In the genomic region with DNA sequence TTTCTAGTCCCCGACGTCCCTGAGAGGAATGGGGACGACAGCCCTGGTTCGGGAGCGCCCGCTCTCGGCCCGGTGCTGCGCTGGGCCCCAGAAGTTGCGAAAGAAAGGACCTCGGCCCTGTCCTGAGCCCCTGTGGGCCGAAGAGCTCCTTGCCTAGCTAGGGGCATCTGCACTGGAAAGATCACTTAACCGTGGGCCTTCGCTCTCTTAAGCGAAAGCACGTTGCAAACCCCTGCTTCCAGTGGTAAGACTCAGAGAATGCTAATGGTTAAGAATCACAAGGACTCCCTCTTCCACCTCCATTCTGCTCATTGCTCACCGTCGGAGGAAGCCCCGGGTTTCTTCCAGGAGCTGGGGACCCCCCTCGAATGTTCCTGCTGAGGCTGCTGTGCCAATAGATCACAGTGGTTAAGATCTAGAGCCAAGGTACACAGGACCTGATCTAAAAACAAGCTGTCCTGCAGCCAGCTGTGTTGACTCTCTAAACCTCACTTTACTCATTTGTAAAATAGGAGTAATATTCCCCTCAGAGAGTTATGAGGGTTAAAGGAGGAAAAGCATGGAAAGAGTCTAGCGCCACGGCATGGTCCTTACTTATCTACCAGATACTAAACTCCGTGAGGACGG, we compare ENCODE assay signal across 8 cellular contexts. TPM values are rescaled to one million over a fixed set of nuclear protein-coding genes. Genes with fewer than 3 reads are reported as not detected.
DNase-seq lines count a peak whose midpoint lies in the region; ATAC-seq and TF ChIP-seq lines count a peak whose summit lies in the region.

No MANE protein-coding gene starts in this region.

- H2AFZ ChIP-seq in OCI-LY3 (ENCODE audit: low read depth, low read length), result peak overlapping the region; percentile 83; the same call in 1 of the 2 replicates
- H2AFZ ChIP-seq in osteoblast (ENCODE audit: low read length), result peak overlapping the region; percentile 77

- DNase-seq in activated CD8-positive, alpha-beta memory T cell treated with anti-CD3 and anti-CD28 coated beads, Interleukin-2, amount 10 ng/mL, durations not matched to agents 7 days and 5 days, result no peak
- DNase-seq in activated CD8-positive, alpha-beta memory T cell treated with anti-CD3 and anti-CD28 coated beads for 24 hours, result no peak
- DNase-seq in endothelial cell (ENCODE audit: low spot score), result no peak
- peak; percentile 81 for DNase-seq in osteoblast (ENCODE audit: insufficient read length, low spot score, missing footprints)
- no peak for DNase-seq in NCI-H2107 (lab: John Stamatoyannopoulos, UW)
- no peak for DNase-seq in NCI-H748 treated with DMSO at 0.1 percent for 48 hours (lab: John Stamatoyannopoulos, UW)
- DNase-seq in stimulated activated CD4-positive, alpha-beta T cell treated with anti-CD3 and anti-CD28 coated beads, Interleukin-2, amount 100 ng/mL, for 24 hours, result no peak

- TF ChIP-seq CTCF in OCI-LY3 (IDR thresholded peaks at IDR 0.05; ENCODE audit: low read depth, low read length) (no peak), endothelial cell (IDR thresholded peaks at IDR 0.05; ENCODE audit: unreplicated experiment) (no peak), osteoblast (IDR thresholded peaks at IDR 0.05; ENCODE audit: extremely low read depth, low read depth, low read length) (no peak)

- no peaks in the 10 kb centered on the region for H3K9me3 Mint-ChIP-seq in activated CD8-positive, alpha-beta memory T cell treated with anti-CD3 and anti-CD28 coated beads, Interleukin-2, amount 10 ng/mL, durations not matched to agents 7 days and 5 days (ENCODE audit: low read depth)
- no peaks in the 10 kb centered on the region for H3K9me3 Mint-ChIP-seq in endothelial cell (ENCODE audit: unreplicated experiment)

- peaks cover 8% of the 10 kb centered on the region; the same call in 1 of the 2 replicates for H3K4me1 ChIP-seq in OCI-LY3 (ENCODE audit: low read length)
- peaks cover 11% of the 10 kb centered on the region for H3K4me1 ChIP-seq in osteoblast (ENCODE audit: insufficient read depth, low read length)

- H4K20me1 ChIP-seq in OCI-LY3 (ENCODE audit: insufficient read depth, low read length), result peaks cover 7% of the 10 kb centered on the region; the same call in 1 of the 2 replicates
- peaks cover 7% of the 10 kb centered on the region for H4K20me1 ChIP-seq in osteoblast (ENCODE audit: insufficient read depth, low read length)

- H3K27ac Mint-ChIP-seq in activated CD8-positive, alpha-beta memory T cell treated with anti-CD3 and anti-CD28 coated beads, Interleukin-2, amount 10 ng/mL, durations not matched to agents 7 days and 5 days, result peak overlapping the region; percentile 83
- peak overlapping the region; percentile 83 for H3K27ac Mint-ChIP-seq in endothelial cell (ENCODE audit: unreplicated experiment)

- 0 out of 2 replicates have a peak, but pooled peaks cover 1% of the 10 kb centered on the region for H3K27me3 ChIP-seq in OCI-LY3 (ENCODE audit: low read depth, low read length)
- no peaks in the 10 kb centered on the region for H3K27me3 ChIP-seq in osteoblast (ENCODE audit: insufficient read depth, low read length)

- no peak for ATAC-seq in activated CD8-positive, alpha-beta memory T cell treated with anti-CD3 and anti-CD28 coated beads, Interleukin-2, amount 10 ng/mL, durations not matched to agents 7 days and 5 days

- peaks cover 28% of the 10 kb centered on the region for H3K27me3 Mint-ChIP-seq in activated CD8-positive, alpha-beta memory T cell treated with anti-CD3 and anti-CD28 coated beads, Interleukin-2, amount 10 ng/mL, durations not matched to agents 7 days and 5 days
- H3K27me3 Mint-ChIP-seq in endothelial cell (ENCODE audit: unreplicated experiment), result no peaks in the 10 kb centered on the region

- peak overlapping the region; percentile 32; the same call in 1 of the 2 replicates for H3K27ac ChIP-seq in OCI-LY3 (ENCODE audit: low read length)
- H3K27ac ChIP-seq in osteoblast (ENCODE audit: low read depth, low read length), result peak overlapping the region; percentile 60

- H3K36me3 ChIP-seq in OCI-LY3 (replicated peaks; ENCODE audit: low read depth, low read length), result peaks cover 4% of the 10 kb centered on the region
- peaks cover 16% of the 10 kb centered on the region for H3K36me3 ChIP-seq in osteoblast (ENCODE audit: insufficient read depth, low read length)

- H3K4me2 ChIP-seq in OCI-LY3 (ENCODE audit: low read length) (peak overlapping the region; percentile 97), osteoblast (ENCODE audit: insufficient read depth, low read length) (peak overlapping the region; percentile 99)

- peaks cover 35% of the 10 kb centered on the region for H3K4me1 Mint-ChIP-seq in activated CD8-positive, alpha-beta memory T cell treated with anti-CD3 and anti-CD28 coated beads, Interleukin-2, amount 10 ng/mL, durations not matched to agents 7 days and 5 days
- H3K4me1 Mint-ChIP-seq in endothelial cell (ENCODE audit: unreplicated experiment), result peaks cover 8% of the 10 kb centered on the region

- peaks cover 25% of the 10 kb centered on the region for H3K79me2 ChIP-seq in OCI-LY3 (ENCODE audit: low read length)
- H3K79me2 ChIP-seq in osteoblast (ENCODE audit: insufficient read depth, low read length), result peaks cover 52% of the 10 kb centered on the region

- H3K4me3 ChIP-seq in OCI-LY3 (ENCODE audit: low read length) (peak overlapping the region; percentile 98), osteoblast (ENCODE audit: insufficient read depth, low read length) (peak overlapping the region; percentile 87)

- CTCF ChIA-PET in activated CD8-positive, alpha-beta memory T cell treated with anti-CD3 and anti-CD28 coated beads, Interleukin-2, amount 10 ng/mL, durations not matched to agents 7 days and 5 days (lab: Charles Lee), result interaction anchor here (1.4 to 1.7 kb wide), 3 partner anchors 13 to 103 kb away, joined by 3 to 11 read pairs (median 6); no protein-coding TSS in a partner anchor

- H3K4me3 Mint-ChIP-seq in activated CD8-positive, alpha-beta memory T cell treated with anti-CD3 and anti-CD28 coated beads, Interleukin-2, amount 10 ng/mL, durations not matched to agents 7 days and 5 days, result peak overlapping the region; percentile 83
- peak overlapping the region; percentile 96 for H3K4me3 Mint-ChIP-seq in endothelial cell (ENCODE audit: unreplicated experiment)

- peaks cover 23% of the 10 kb centered on the region for H3K36me3 Mint-ChIP-seq in activated CD8-positive, alpha-beta memory T cell treated with anti-CD3 and anti-CD28 coated beads, Interleukin-2, amount 10 ng/mL, durations not matched to agents 7 days and 5 days
- H3K36me3 Mint-ChIP-seq in endothelial cell (ENCODE audit: low read depth, unreplicated experiment), result peaks cover 5% of the 10 kb centered on the region

- peak overlapping the region; percentile 76 for H3K9ac ChIP-seq in OCI-LY3 (ENCODE audit: low read length)

- H3K9me3 ChIP-seq in OCI-LY3 (ENCODE audit: insufficient read depth, low read length) (no peaks in the 10 kb centered on the region), osteoblast (ENCODE audit: low read depth, low read length) (no peaks in the 10 kb centered on the region)

RNA-seq across cellular contexts. Expression of gene VAMP3, which starts 0.7 kb away (rescaled TPM):
- total RNA-seq in activated CD8-positive, alpha-beta memory T cell treated with anti-CD3 and anti-CD28 coated beads, Interleukin-2, amount 10 ng/mL, durations not matched to agents 7 days and 5 days, result 10 to 100 TPM; 25.7 to 33.1 TPM
- total RNA-seq in endothelial cell (ENCODE audit: unreplicated experiment) (91.0 TPM), osteoblast (101 and 103 TPM in 2 replicates)

RNA-seq across cellular contexts. Expression of gene PER3, which starts 12.3 kb away (rescaled TPM):
- 1 to 10 TPM; 3.2 to 4.1 TPM for total RNA-seq in activated CD8-positive, alpha-beta memory T cell treated with anti-CD3 and anti-CD28 coated beads, Interleukin-2, amount 10 ng/mL, durations not matched to agents 7 days and 5 days
- total RNA-seq in endothelial cell (ENCODE audit: unreplicated experiment), result 2.8 TPM
- 22.4 and 24.2 TPM in 2 replicates for total RNA-seq in osteoblast
